1 cellular context compared by ENCODE assay signal in genomic region chr19:1189419-1189818, GRCh38.
TF ChIP-seq lines count a peak whose summit lies in the region.

No MANE protein-coding gene starts in this region.

TF ChIP-seq in IMR-90, 13 proteins besides CTCF, POLR2A, EP300 and RAD21:
- no peak for TF ChIP-seq MAFK (IDR thresholded peaks at IDR 0.05; ENCODE audit: low read depth, low read length)
- no peak for TF ChIP-seq CEBPB (IDR thresholded peaks at IDR 0.05; ENCODE audit: low read depth, low read length)
- no peak for TF ChIP-seq SMC3 (IDR thresholded peaks at IDR 0.05; ENCODE audit: low read depth, low read length)
- no peak for TF ChIP-seq BHLHE40 (IDR thresholded peaks at IDR 0.05; ENCODE audit: low read depth, low read length)
- TF ChIP-seq CHD1 (IDR thresholded peaks at IDR 0.05; ENCODE audit: low read depth, low read length), result no peak
- TF ChIP-seq MAZ (IDR thresholded peaks at IDR 0.05; ENCODE audit: borderline replicate concordance, low read depth, low read length), result peak; percentile 21; the same call in 1 of the 2 replicates
- TF ChIP-seq RFX5 (IDR thresholded peaks at IDR 0.05; ENCODE audit: low read depth, low read length), result no peak
- 0 out of 2 replicates have a peak, but pooled peaks have one; percentile 10 for TF ChIP-seq FOS (IDR thresholded peaks at IDR 0.05; ENCODE audit: low read depth, low read length)
- TF ChIP-seq RCOR1 (IDR thresholded peaks at IDR 0.05; ENCODE audit: insufficient replicate concordance, low read length), result no peak
- no peak for TF ChIP-seq USF2 (IDR thresholded peaks at IDR 0.05; ENCODE audit: low read depth, low read length)
- TF ChIP-seq MXI1 (IDR thresholded peaks at IDR 0.05; ENCODE audit: borderline replicate concordance, low read depth, low read length), result no peak
- TF ChIP-seq, protein P1, sequence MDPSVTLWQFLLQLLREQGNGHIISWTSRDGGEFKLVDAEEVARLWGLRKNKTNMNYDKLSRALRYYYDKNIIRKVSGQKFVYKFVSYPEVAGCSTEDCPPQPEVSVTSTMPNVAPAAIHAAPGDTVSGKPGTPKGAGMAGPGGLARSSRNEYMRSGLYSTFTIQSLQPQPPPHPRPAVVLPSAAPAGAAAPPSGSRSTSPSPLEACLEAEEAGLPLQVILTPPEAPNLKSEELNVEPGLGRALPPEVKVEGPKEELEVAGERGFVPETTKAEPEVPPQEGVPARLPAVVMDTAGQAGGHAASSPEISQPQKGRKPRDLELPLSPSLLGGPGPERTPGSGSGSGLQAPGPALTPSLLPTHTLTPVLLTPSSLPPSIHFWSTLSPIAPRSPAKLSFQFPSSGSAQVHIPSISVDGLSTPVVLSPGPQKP (IDR thresholded peaks at IDR 0.05; ENCODE audit: borderline replicate concordance, low read depth, low read length), result no peak
- no peak for TF ChIP-seq NFE2L2 (IDR thresholded peaks at IDR 0.05; ENCODE audit: low read depth, low read length)
